Comparison of ENCODE assay signal across 12 cellular contexts in genomic region chr3:114380233-114380645, GRCh38.
A peak's percentile ranks its signal among the peaks of the same experiment; 100 is the strongest.
DNase-seq lines count a peak whose midpoint lies in the region; ATAC-seq and TF ChIP-seq lines count a peak whose summit lies in the region.
"Had no signal": no experiment of that assay in that cellular context is flagged by ENCODE, and none has a peak within 500 bp of the region (broad histone marks: within the 10 kb centered on the region; RNA-seq: fewer than 3 reads in every experiment).

No MANE protein-coding gene starts in this region.

- DNase-seq in BJ (ENCODE audit: low read depth) (peak; percentile 86), astrocyte of the hippocampus (ENCODE audit: low read depth, low spot score) (peak; percentile 87), right atrium auricular region (ENCODE audit: low spot score) (peak; percentile 86), psoas muscle (peak; percentile 69 to 85), HuH-7.5 (ENCODE audit: low spot score) (no peak)
- DNase-seq: activated naive CD4-positive, alpha-beta T cell treated with Interleukin-2 at 50 U/mL for 16 hours; pancreas; SHP77 had no signal

- no peaks in the 10 kb centered on the region for H3K27me3 ChIP-seq in BJ (ENCODE audit: control insufficient read depth, insufficient read depth, low read length)
- H3K27me3 ChIP-seq in right atrium auricular region = no peaks in the 10 kb centered on the region
- no peaks in the 10 kb centered on the region for H3K27me3 ChIP-seq in psoas muscle (ENCODE audit: insufficient read depth in 3 of 3, low read length in 2 of 3)
- H3K27me3 ChIP-seq: pancreas had no signal

- intact Hi-C loops in psoas muscle (cut with DNase I) = loop anchor here in 1 of 2 donors (5.0 to 10.0 kb wide), 2 partner anchors 65 to 712 kb away; no protein-coding TSS in a partner anchor

- peaks cover 0 to 71% of the 10 kb centered on the region in 2 donors for H3K4me1 ChIP-seq in right atrium auricular region
- peaks cover 72% of the 10 kb centered on the region for H3K4me1 ChIP-seq in psoas muscle

- H3K9me3 ChIP-seq in right atrium auricular region (no peaks in the 10 kb centered on the region), psoas muscle (no peaks in the 10 kb centered on the region)
- H3K9me3 ChIP-seq: pancreas had no signal

- H3K4me3 ChIP-seq in BJ (ENCODE audit: low read depth, low read length) (no peak overlapping the region), right atrium auricular region (no peak overlapping the region), psoas muscle (no peak overlapping the region)
- H3K4me3 ChIP-seq: K562, pancreas had no signal

- H3K27ac ChIP-seq in right atrium auricular region = peak overlapping the region; percentile 42 to 79
- H3K27ac ChIP-seq in psoas muscle = peak overlapping the region; percentile 59

- H3K36me3 ChIP-seq in BJ (ENCODE audit: control insufficient read depth, insufficient read depth, low read length) (no peaks in the 10 kb centered on the region), right atrium auricular region (peaks cover 17% of the 10 kb centered on the region), psoas muscle (ENCODE audit: insufficient read depth in 1 of 2, low read depth in 1 of 2) (peaks cover 0 to 31% of the 10 kb centered on the region in 2 donors)

- peak; percentile 56 to 76 (median 66) for ATAC-seq in psoas muscle
- ATAC-seq in GM19463 (IDR thresholded peaks at IDR 0.05; ENCODE audit: unreplicated experiment) = no peak
- no peak for ATAC-seq in GM19397 (IDR thresholded peaks at IDR 0.05; ENCODE audit: unreplicated experiment)
- no peak for ATAC-seq in GM18907 (IDR thresholded peaks at IDR 0.05; ENCODE audit: unreplicated experiment)
- ATAC-seq: K562 had no signal

- TF ChIP-seq CTCF in BJ (IDR thresholded peaks at IDR 0.05; ENCODE audit: insufficient read depth, low read depth, low read length) (no peak), right atrium auricular region (IDR thresholded peaks at IDR 0.05) (no peak), psoas muscle (IDR thresholded peaks at IDR 0.05) (no peak)

- WGBS in psoas muscle, 3 donors = 19 to 28% (median 20%) methylated on average over 4 of the region's 4 CpGs

- POLR2A ChIA-PET in BJ (lab: Charles Lee) = interaction anchor here (0.6 to 0.8 kb wide), 2 partner anchors 24 to 31 kb away, joined by 3 read pairs; no protein-coding TSS in a partner anchor

- CTCF ChIA-PET in BJ (lab: Yijun Ruan, JAX) = interaction anchor here (0.6 to 2.9 kb wide), 9 partner anchors 9 to 852 kb away, joined by 3 to 13 read pairs (median 3); no protein-coding TSS in a partner anchor

Comparison
In these comparisons a context has a peak if more than half of its experiments do, and no peak if none do; other contexts are left out.
1. ATAC-seq: peak in psoas muscle (4 of 4); none in GM19463 (single experiment), GM19397 (single experiment) and GM18907 (single experiment).